ENCODE assay signal across 8 cellular contexts in genomic region chr4:83334425-83335241, GRCh38. TPM values are rescaled to one million over a fixed set of nuclear protein-coding genes. Genes with fewer than 3 reads are reported as not detected.
DNase-seq lines count a peak whose midpoint lies in the region; ATAC-seq and TF ChIP-seq lines count a peak whose summit lies in the region.

HPSE (minus strand) TSS chr4:83334848; CDS start chr4:83334782, 66 bp downstream.

- no peaks in the 10 kb centered on the region for H3K4me1 ChIP-seq in HUES64 (ENCODE audit: insufficient read depth, low read length)
- peaks cover 16% of the 10 kb centered on the region for H3K4me1 ChIP-seq in OCI-LY7 (ENCODE audit: insufficient read depth, low read length, poor library complexity, severe bottlenecking)
- H3K4me1 ChIP-seq in stomach, result peaks cover 13 to 27% (median 17%) of the 10 kb centered on the region in 4 donors

- no peaks in the 10 kb centered on the region for H3K79me2 ChIP-seq in OCI-LY7 (ENCODE audit: insufficient read depth, low read depth, low read length)

- H4K20me1 ChIP-seq in OCI-LY7 (ENCODE audit: insufficient read depth, low read length), result no peaks in the 10 kb centered on the region

- peak within 1 kb of the TSS; percentile 72 for H2AFZ ChIP-seq in OCI-LY7 (ENCODE audit: low read length)

- peak; percentile 8 for DNase-seq in CMK (ENCODE audit: low read depth)
- peak; percentile 72 for DNase-seq in OCI-LY7 (ENCODE audit: low spot score)
- DNase-seq in activated T-cell treated with anti-CD3 and anti-CD28 coated beads, Interleukin-2, amount 50 U/mL, for 72 hours, result peak; percentile 74 to 75
- peak; percentile 79 for DNase-seq in fibroblast of pulmonary artery (ENCODE audit: low read depth)
- peak; percentile 81 for DNase-seq in nephron progenitor cell
- peak; percentile 88 for DNase-seq in stomach

- no peak for TF ChIP-seq EP300 in stomach (IDR thresholded peaks at IDR 0.05)

- H3K36me3 Mint-ChIP-seq in activated T-cell treated with anti-CD3 and anti-CD28 coated beads, Interleukin-2, amount 50 U/mL, for 72 hours (ENCODE audit: insufficient read depth in 2 of 2), result peaks cover 1 to 3% of the 10 kb centered on the region in 2 donors
- H3K36me3 Mint-ChIP-seq in nephron progenitor cell (ENCODE audit: low read depth), result no peaks in the 10 kb centered on the region

- H3K27me3 ChIP-seq in HUES64 (ENCODE audit: insufficient read depth, low read length) (peaks cover 55% of the 10 kb centered on the region), stomach (peaks cover 0 to 50% (median 16%) of the 10 kb centered on the region in 3 donors)

- POLR2A ChIA-PET in OCI-LY7 (lab: Charles Lee), result interaction anchor here (0.7 to 1.0 kb wide), 2 partner anchors 12 to 94 kb away, joined by 3 read pairs; no protein-coding TSS in a partner anchor

- no TSS peak for BruUV-seq in OCI-LY7 (replicated peaks; lab: Mats Ljungman, UMichigan)

- H3K27ac ChIP-seq in HUES64 (ENCODE audit: low read depth, low read length) (no peak within 1 kb of the TSS), OCI-LY7 (ENCODE audit: low read depth, low read length, poor library complexity, severe bottlenecking) (no peak within 1 kb of the TSS), stomach (peak within 1 kb of the TSS; percentile 3 to 66 (median 27))

- CTCF ChIA-PET in OCI-LY7 (lab: Charles Lee; ENCODE audit: unreplicated experiment), result no interaction called here

- H3K9ac ChIP-seq in HUES64 (ENCODE audit: low read depth, low read length), result peak within 1 kb of the TSS; percentile 23; the same call in 1 of the 2 replicates

- TF ChIP-seq POLR2A in stomach (IDR thresholded peaks at IDR 0.05), result no peak

- no peaks in the 10 kb centered on the region for H3K9me3 ChIP-seq in HUES64 (ENCODE audit: insufficient read depth, low read depth, low read length)
- H3K9me3 ChIP-seq in OCI-LY7 (ENCODE audit: low read length), result no peaks in the 10 kb centered on the region
- peaks cover 0 to 12% (median 7%) of the 10 kb centered on the region in 4 donors for H3K9me3 ChIP-seq in stomach

- H3K36me3 ChIP-seq in HUES64 (ENCODE audit: insufficient read depth, low read length), result no peaks in the 10 kb centered on the region
- H3K36me3 ChIP-seq in OCI-LY7 (ENCODE audit: insufficient read depth, low read length), result no peaks in the 10 kb centered on the region
- no peaks in the 10 kb centered on the region for H3K36me3 ChIP-seq in stomach

- H3K9me2 ChIP-seq in OCI-LY7 (ENCODE audit: insufficient read depth, low read length), result no peaks in the 10 kb centered on the region

- under 1% methylated on average over 63 of the region's 63 CpGs for WGBS in HUES64
- 1 to 2% (median 1%) methylated on average over 53 to 63 of the region's 63 CpGs for WGBS in stomach, 5 donors

- H3K4me3 ChIP-seq in HUES64 (ENCODE audit: low read length) (peak within 1 kb of the TSS; percentile 80), OCI-LY7 (ENCODE audit: low read depth, low read length, poor library complexity, severe bottlenecking) (peak within 1 kb of the TSS; percentile 64), fibroblast of pulmonary artery (replicated peaks; ENCODE audit: low read depth, low read length) (peak within 1 kb of the TSS; percentile 62), stomach (peak within 1 kb of the TSS; percentile 44 to 64 (median 56))

- peaks cover 29% of the 10 kb centered on the region for H3K4me1 Mint-ChIP-seq in activated T-cell treated with anti-CD3 and anti-CD28 coated beads, Interleukin-2, amount 50 U/mL, for 72 hours (ENCODE audit: low read depth)
- H3K4me1 Mint-ChIP-seq in nephron progenitor cell, result peaks cover 8% of the 10 kb centered on the region

- H3K4me3 Mint-ChIP-seq in activated T-cell treated with anti-CD3 and anti-CD28 coated beads, Interleukin-2, amount 50 U/mL, for 72 hours, result peak within 1 kb of the TSS; percentile 91 to 97
- H3K4me3 Mint-ChIP-seq in nephron progenitor cell, result peak within 1 kb of the TSS; percentile 81

- H3K27ac Mint-ChIP-seq in activated T-cell treated with anti-CD3 and anti-CD28 coated beads, Interleukin-2, amount 50 U/mL, for 72 hours, result peak within 1 kb of the TSS; percentile 92
- no peak within 1 kb of the TSS for H3K27ac Mint-ChIP-seq in nephron progenitor cell

- peaks cover 24% of the 10 kb centered on the region for H3K27me3 Mint-ChIP-seq in activated T-cell treated with anti-CD3 and anti-CD28 coated beads, Interleukin-2, amount 50 U/mL, for 72 hours (ENCODE audit: low read depth)
- peaks cover 71% of the 10 kb centered on the region for H3K27me3 Mint-ChIP-seq in nephron progenitor cell (ENCODE audit: low read depth, poor library complexity)

- H3K9me3 Mint-ChIP-seq in activated T-cell treated with anti-CD3 and anti-CD28 coated beads, Interleukin-2, amount 50 U/mL, for 72 hours, result peaks cover 0 to 1% of the 10 kb centered on the region in 2 donors
- peaks cover 21% of the 10 kb centered on the region for H3K9me3 Mint-ChIP-seq in nephron progenitor cell

- TF ChIP-seq CTCF in OCI-LY7 (conservative IDR thresholded peaks at IDR 0.05; ENCODE audit: low read length) (no peak), fibroblast of pulmonary artery (IDR thresholded peaks at IDR 0.05; ENCODE audit: low read length, missing control alignments) (no peak), nephron progenitor cell (IDR thresholded peaks at IDR 0.05) (no peak), stomach (IDR thresholded peaks at IDR 0.05) (no peak)

- peak within 1 kb of the TSS; percentile 71 for H3K4me2 ChIP-seq in OCI-LY7 (ENCODE audit: low read length)

- ATAC-seq in GM21390 (IDR thresholded peaks at IDR 0.05; ENCODE audit: unreplicated experiment), result peak; percentile 91
- ATAC-seq in activated T-cell treated with anti-CD3 and anti-CD28 coated beads, Interleukin-2, amount 50 U/mL, for 72 hours (replicated peaks in 1 of 2), result peak; percentile 89 to 92

- intact Hi-C loops in OCI-LY7 (cut with micrococcal nuclease; ENCODE audit: unreplicated experiment), result no loop called here
- intact Hi-C loops in stomach (cut with DNase I; ENCODE audit: low total_unique reads), result no loop called here

RNA-seq across cellular contexts. Expression of gene HPSE, which starts in this region (rescaled TPM):
- polyA plus RNA-seq in HUES64 (2013, experiment 1 of 2), result 1.1 TPM
- 1.1 TPM for polyA plus RNA-seq in HUES64 (2013, experiment 2 of 2)
- 1.8 and 3.1 TPM in 2 replicates for total RNA-seq in OCI-LY7 (2014; rRNA removed; shearing (Covaris generic))
- total RNA-seq in OCI-LY7 (2022), result 2.4 and 3.0 TPM in 2 replicates
- total RNA-seq in activated T-cell treated with anti-CD3 and anti-CD28 coated beads, Interleukin-2, amount 50 U/mL, for 72 hours, result 10 to 100 TPM; 12.8 to 15.3 TPM
- total RNA-seq in stomach, result 1 to 10 TPM in 2 of 5 donors, under 1 TPM in 2, not detected in 1; under 0.01 to 4.9 (median 0.92) TPM
- polyA plus RNA-seq in stomach, result 1 to 10 TPM in 2 of 3 donors, under 1 TPM in 1; 0.61 to 1.9 (median 1.2) TPM

Comparison
In these comparisons a context has a peak if more than half of its experiments do, and no peak if none do; other contexts are left out.
1. DNase-seq: peak in every context shown above with its lines; median percentile 88 in stomach; 81 in nephron progenitor cell; 79 in fibroblast of pulmonary artery; 74 in activated T-cell treated with anti-CD3 and anti-CD28 coated beads, Interleukin-2, amount 50 U/mL, for 72 hours; 72 in OCI-LY7; 8 in CMK.
2. H3K27ac ChIP-seq: peak in stomach (5 of 5); none in HUES64 (single experiment) and OCI-LY7 (single experiment).
3. Peak in every context shown above with its lines, with median percentiles within 50 percentile points of each other: H3K4me3 ChIP-seq.